Comparison of ENCODE assay signal across 8 cellular contexts in genomic region chr14:63853831-63854293, GRCh38. TPM values are rescaled to one million over a fixed set of nuclear protein-coding genes. Genes with fewer than 3 reads are reported as not detected.
A peak's percentile ranks its signal among the peaks of the same experiment; 100 is the strongest.
DNase-seq lines count a peak whose midpoint lies in the region; ATAC-seq and TF ChIP-seq lines count a peak whose summit lies in the region.

No MANE protein-coding gene starts in this region.

- peak overlapping the region; percentile 96 for H2AFZ ChIP-seq in KMS-11 (ENCODE audit: low read depth)

- no peaks in the 10 kb centered on the region for H3K36me3 ChIP-seq in BJ (ENCODE audit: control insufficient read depth, insufficient read depth, low read length)
- H3K36me3 ChIP-seq in KMS-11 (ENCODE audit: insufficient read depth) = no peaks in the 10 kb centered on the region
- H3K36me3 ChIP-seq in iPS-15b (ENCODE audit: control insufficient read depth, insufficient read depth, low read length) = no peaks in the 10 kb centered on the region

- H3K27me3 Mint-ChIP-seq in T-helper 17 cell = no peaks in the 10 kb centered on the region

- H3K9me3 ChIP-seq in T-helper 17 cell (ENCODE audit: control insufficient read depth, low read length, poor library complexity, severe bottlenecking) (no peaks in the 10 kb centered on the region), iPS-15b (ENCODE audit: control insufficient read depth, insufficient read depth, low read length) (no peaks in the 10 kb centered on the region)

- POLR2A ChIA-PET in BJ (lab: Charles Lee) = no interaction called here

- H3K4me1 ChIP-seq in KMS-11 (ENCODE audit: low read depth, poor library complexity, severe bottlenecking) = no peaks in the 10 kb centered on the region
- no peaks in the 10 kb centered on the region for H3K4me1 ChIP-seq in iPS-15b (ENCODE audit: control insufficient read depth, insufficient read depth, low read length)

- TF ChIP-seq CTCF in BJ (IDR thresholded peaks at IDR 0.05; ENCODE audit: insufficient read depth, low read depth, low read length) = no peak
- no peak for TF ChIP-seq CTCF in KMS-11 (conservative IDR thresholded peaks at IDR 0.05; ENCODE audit: low read depth, low read length)
- no peak for TF ChIP-seq CTCF in astrocyte of the cerebellum (IDR thresholded peaks at IDR 0.05; ENCODE audit: low read depth, low read length, missing control alignments)

- peaks cover 27% of the 10 kb centered on the region for H3K4me1 Mint-ChIP-seq in T-helper 17 cell

- 0 out of 2 replicates have a peak, but pooled peaks cover 6% of the 10 kb centered on the region for H3K79me2 ChIP-seq in KMS-11 (ENCODE audit: insufficient read depth, low read depth)

- CTCF ChIA-PET in BJ (lab: Yijun Ruan, JAX) = interaction anchor here (0.6 to 2.2 kb wide), 4 partner anchors 11 to 451 kb away, joined by 3 to 5 read pairs (median 4); no protein-coding TSS in a partner anchor

- no peaks in the 10 kb centered on the region for H4K20me1 ChIP-seq in KMS-11 (ENCODE audit: insufficient read depth)

- H3K4me3 ChIP-seq in BJ (ENCODE audit: low read depth, low read length) = peak overlapping the region; percentile 70
- no peak overlapping the region for H3K4me3 ChIP-seq in KMS-11 (IDR thresholded peaks at IDR 0.05; ENCODE audit: insufficient read depth, low read depth, low read length)
- H3K4me3 ChIP-seq in astrocyte of the cerebellum (ENCODE audit: low read depth, low read length) = peak overlapping the region; percentile 60
- peak overlapping the region; percentile 81 for H3K4me3 ChIP-seq in iPS-15b (ENCODE audit: low read depth, low read length)
- H3K4me3 ChIP-seq in skin epidermis = peak overlapping the region; percentile 57 to 96 (median 91)

- peak overlapping the region; percentile 94 for H3K27ac Mint-ChIP-seq in T-helper 17 cell

- in situ Hi-C loops in astrocyte of the cerebellum (cut with HindIII; ENCODE audit: low sequenced_read_pairs) = no loop called here

- peak overlapping the region; percentile 85 for H3K4me2 ChIP-seq in KMS-11

- peak overlapping the region; percentile 98 for H3K4me3 Mint-ChIP-seq in T-helper 17 cell

- no peaks in the 10 kb centered on the region; the same call in 1 of the 2 replicates for H3K27me3 ChIP-seq in BJ (ENCODE audit: control insufficient read depth, insufficient read depth, low read length)
- H3K27me3 ChIP-seq in KMS-11 (ENCODE audit: insufficient read depth, low read depth) = no peaks in the 10 kb centered on the region
- peaks cover 4% of the 10 kb centered on the region for H3K27me3 ChIP-seq in iPS-15b (ENCODE audit: control insufficient read depth, insufficient read depth, low read length)

- peak overlapping the region; percentile 55; the same call in 1 of the 2 replicates for H3K9ac ChIP-seq in KMS-11
- peak overlapping the region; percentile 73 for H3K9ac ChIP-seq in iPS-15b (ENCODE audit: low read depth, low read length)

- H3K27ac ChIP-seq in KMS-11 = peak overlapping the region; percentile 45
- peak overlapping the region; percentile 43 to 95 (median 88) for H3K27ac ChIP-seq in skin epidermis

- no peak for DNase-seq in BJ (ENCODE audit: low read depth)
- DNase-seq in T-helper 17 cell = peak; percentile 25 to 42 (median 40)
- no peak for DNase-seq in astrocyte of the cerebellum (ENCODE audit: low read depth)
- no peak for DNase-seq in midbrain (lab: John Stamatoyannopoulos, UW)

- ATAC-seq in GM19463 (IDR thresholded peaks at IDR 0.05; ENCODE audit: unreplicated experiment) = peak; percentile 30
- ATAC-seq in T-helper 17 cell = peak; percentile 48

- H3K36me3 Mint-ChIP-seq in T-helper 17 cell (ENCODE audit: low read depth) = peaks cover 7% of the 10 kb centered on the region

RNA-seq across cellular contexts. Expression of gene SYNE2, which starts 1.1 kb away (rescaled TPM):
- 3.7 and 5.2 TPM in 2 replicates for polyA plus RNA-seq in BJ (2011; rRNA removed)
- polyA minus RNA-seq in BJ (2011; rRNA and poly(A)+ RNA removed) = 12.9 and 15.5 TPM in 2 replicates
- 100 to 1,000 TPM; 206 to 223 TPM for total RNA-seq in T-helper 17 cell

Comparison
In these comparisons a context has a peak if more than half of its experiments do, and no peak if none do; other contexts are left out.
1. DNase-seq: peak in T-helper 17 cell (3 of 3); none in BJ (single experiment), astrocyte of the cerebellum (single experiment) and midbrain (single experiment).